ENCODE assay signal across 19 cellular contexts in genomic region chr3:69847303-69847702, GRCh38.
"Had no signal": no experiment of that assay in that cellular context is flagged by ENCODE, and none has a peak within 500 bp of the region (broad histone marks: within the 10 kb centered on the region; RNA-seq: fewer than 3 reads in every experiment).

No MANE protein-coding gene starts in this region.

- H3K36me3 ChIP-seq: colonic mucosa, esophagus squamous epithelium, gastrocnemius medialis, heart right ventricle, left lung, lower lobe of right lung had no signal

- H3K27me3 ChIP-seq: colonic mucosa, esophagus squamous epithelium, gastrocnemius medialis, heart right ventricle, left lung had no signal

- H3K27ac ChIP-seq: colonic mucosa, esophagus squamous epithelium, gastrocnemius medialis, heart right ventricle, lower lobe of right lung had no signal

- H3K4me1 ChIP-seq: colonic mucosa, left lung, lower lobe of right lung had no signal

- H3K4me3 ChIP-seq: colonic mucosa, esophagus squamous epithelium, gastrocnemius medialis, heart right ventricle, left lung, lower lobe of right lung, mucosa of descending colon had no signal

- DNase-seq: colonic mucosa; cortex of kidney; effector memory CD4-positive, alpha-beta T cell; esophagus squamous epithelium; foreskin fibroblast; foreskin melanocyte; gastrocnemius medialis; glutamatergic neuron; head of caudate nucleus; heart right ventricle; hippocampal formation; left cardiac atrium; left lung; left ventricle myocardium superior; lower lobe of right lung; mesenchymal stem cell; mucosa of descending colon; naive B cell; naive thymus-derived CD8-positive, alpha-beta T cell had no signal

- H3K9me3 ChIP-seq: colonic mucosa, esophagus squamous epithelium, gastrocnemius medialis, heart right ventricle, left lung, lower lobe of right lung, mucosa of descending colon had no signal

- ATAC-seq: gastrocnemius medialis; heart right ventricle; left cardiac atrium; left ventricle myocardium superior; lower lobe of right lung; mucosa of descending colon; naive thymus-derived CD8-positive, alpha-beta T cell had no signal
